Comparison of ENCODE assay signal across 8 cellular contexts in the genomic region with DNA sequence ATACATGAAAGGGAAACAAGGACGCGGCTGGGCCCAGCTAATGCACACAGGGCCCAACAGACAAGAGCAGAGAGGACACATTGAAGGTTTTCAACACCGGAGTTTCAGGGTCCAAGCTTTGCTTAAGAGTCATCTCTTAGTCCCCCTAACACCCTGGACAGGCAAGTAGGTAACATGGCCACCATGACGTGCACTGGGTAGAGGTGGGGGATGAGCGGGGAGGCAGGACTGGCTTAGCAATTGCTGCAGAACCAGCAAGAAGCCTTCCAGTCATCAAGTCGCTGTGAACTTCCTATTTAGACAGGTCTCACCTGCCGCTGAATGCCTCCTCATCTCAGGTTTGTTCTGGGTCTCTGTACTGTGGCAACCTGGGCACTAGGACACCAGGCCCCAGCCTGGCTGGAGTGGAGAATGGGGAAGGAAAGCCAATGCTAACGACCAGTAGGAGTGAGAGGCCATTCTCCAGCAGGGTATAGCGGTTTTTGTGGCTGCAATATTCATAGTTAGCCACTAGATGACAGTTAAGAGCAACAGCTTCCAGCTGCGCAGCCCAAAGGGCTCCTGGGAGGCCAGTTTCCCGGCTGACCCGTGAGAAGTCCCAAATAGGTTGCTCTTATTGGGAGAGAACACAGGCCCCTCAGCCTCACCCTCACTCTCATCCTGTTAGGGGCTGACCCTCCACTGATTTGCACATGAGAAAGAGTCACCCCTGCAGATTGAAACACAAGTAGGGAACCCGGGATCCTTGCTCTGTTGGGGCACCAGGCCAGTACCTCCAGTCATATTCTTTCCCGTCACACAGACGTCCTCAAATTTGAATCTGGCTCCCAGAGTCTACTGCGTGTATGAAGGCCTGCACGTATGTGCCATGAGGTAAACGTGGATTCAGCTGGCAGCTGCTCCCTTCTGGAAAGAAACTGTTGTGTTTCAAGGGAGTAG. TPM values are rescaled to one million over a fixed set of nuclear protein-coding genes. Genes with fewer than 3 reads are reported as not detected.
DNase-seq lines count a peak whose midpoint lies in the region; FAIRE-seq and TF ChIP-seq lines count a peak whose summit lies in the region.

No MANE protein-coding gene starts in this region.

- H3K4me1 Mint-ChIP-seq in HFFc6 (ENCODE audit: low read depth) (peaks cover 55% of the 10 kb centered on the region), type B pancreatic cell (ENCODE audit: unreplicated experiment) (peaks cover 40% of the 10 kb centered on the region)

- no peak overlapping the region for H3K23ac ChIP-seq in H1 (ENCODE audit: insufficient read length)
- no peak overlapping the region for H3K23ac ChIP-seq in mesendoderm (ENCODE audit: low read length)

- H3K9ac ChIP-seq in H1 (replicated peaks in 1 of 4; ENCODE audit: extremely low read depth in 1 of 4, low read depth in 3 of 4, low read length in 3 of 4) (no peak overlapping the region), mesendoderm (ENCODE audit: low read length) (no peak overlapping the region)

- H3K79me1 ChIP-seq in H1 (ENCODE audit: low read depth, low read length) (no peaks in the 10 kb centered on the region), mesendoderm (ENCODE audit: low read length) (no peaks in the 10 kb centered on the region)

- H3K56ac ChIP-seq in H1 (replicated peaks; ENCODE audit: insufficient read length, low read depth, low read length) (no peak overlapping the region), mesendoderm (ENCODE audit: low read length) (peak overlapping the region; percentile 40)

- peak overlapping the region; percentile 100 for H2AFZ ChIP-seq in H1 (ENCODE audit: low read length)

- 69% methylated on average over 18 of the region's 18 CpGs; no CpG with 5 or more reads in 1 of the 2 experiments for WGBS in H1 (ENCODE audit: extremely low coverage in 1 of 2, insufficient coverage in 1 of 2, insufficient read length in 1 of 2, insufficient replicate concordance in 2 of 2, low coverage in 1 of 2, low lambda C conversion rate in 2 of 2, missing lambda C conversion rate in 1 of 2), 2 experiments
- WGBS in mesendoderm (ENCODE audit: extremely low coverage, insufficient coverage, low lambda C conversion rate): no CpG with 5 or more reads among the region's 18 CpGs

- H2AK5ac ChIP-seq in H1 (ENCODE audit: low read depth, low read length) (no peak overlapping the region), mesendoderm (ENCODE audit: low read length) (no peak overlapping the region)

- H3K14ac ChIP-seq in H1 (ENCODE audit: insufficient read length): no peak overlapping the region

- H3K79me2 ChIP-seq in H1 (ENCODE audit: control insufficient read depth in 1 of 2, insufficient read depth in 2 of 2, low read length in 2 of 2) (no peaks in the 10 kb centered on the region), mesendoderm (ENCODE audit: control insufficient read depth, insufficient read depth, low read length) (no peaks in the 10 kb centered on the region)

- TF ChIP-seq EP300 in H1 (IDR thresholded peaks at IDR 0.05; ENCODE audit: borderline replicate concordance in 1 of 2, low read depth in 2 of 2, low read length in 2 of 2): no peak

- no peak for TF ChIP-seq POLR2A in H1 (IDR thresholded peaks at IDR 0.05; ENCODE audit: control extremely low read depth in 1 of 2, low read depth in 2 of 2, low read length in 2 of 2)

- H3K27ac ChIP-seq in H1 (ENCODE audit: low read depth, low read length) (no peak overlapping the region), mesendoderm (ENCODE audit: low read depth, low read length) (no peak overlapping the region)

- H3K4me3 Mint-ChIP-seq in HFFc6: no peak overlapping the region
- peak overlapping the region; percentile 69 for H3K4me3 Mint-ChIP-seq in type B pancreatic cell

- H4K5ac ChIP-seq in H1 (ENCODE audit: insufficient read length, low read depth, low read length) (no peak overlapping the region), mesendoderm (ENCODE audit: low read length) (no peak overlapping the region)

- no peaks in the 10 kb centered on the region for H3K4me1 ChIP-seq in H1 (replicated peaks in 1 of 4; ENCODE audit: control insufficient read depth in 3 of 4, insufficient read depth in 4 of 4, low read length in 3 of 4)
- H3K4me1 ChIP-seq in mesendoderm (ENCODE audit: control insufficient read depth, low read depth, low read length): no peaks in the 10 kb centered on the region

- H2BK15ac ChIP-seq in H1 (ENCODE audit: low read length): 0 out of 2 replicates have a peak overlapping the region, but pooled peaks have one; percentile 4
- no peak overlapping the region for H2BK15ac ChIP-seq in mesendoderm (replicated peaks; ENCODE audit: low read depth)

- H3K23me2 ChIP-seq in H1 (ENCODE audit: low read depth, low read length): no peaks in the 10 kb centered on the region

- POLR2A ChIA-PET in H1 (lab: Charles Lee; ENCODE audit: partially characterized antibody): interaction anchor here (1.4 to 1.5 kb wide), 2 partner anchors 11 to 82 kb away, joined by 4 read pairs; no protein-coding TSS in a partner anchor

- H3K27ac Mint-ChIP-seq in HFFc6: 0 out of 2 replicates have a peak overlapping the region, but pooled peaks have one; percentile 4
- H3K27ac Mint-ChIP-seq in type B pancreatic cell: peak overlapping the region; percentile 94

- no peak overlapping the region for H3K4me2 ChIP-seq in H1 (ENCODE audit: insufficient read depth in 1 of 2, low read depth in 2 of 2, low read length in 2 of 2)
- H3K4me2 ChIP-seq in mesendoderm (ENCODE audit: low read length): no peak overlapping the region

- H4K8ac ChIP-seq in H1 (ENCODE audit: extremely low read depth, insufficient read depth, low read length) (peak overlapping the region; percentile 86; the same call in 1 of the 2 replicates), mesendoderm (ENCODE audit: low read depth, low read length) (peak overlapping the region; percentile 43)

- H2BK12ac ChIP-seq in H1 (ENCODE audit: low read depth, low read length): 0 out of 2 replicates have a peak overlapping the region, but pooled peaks have one; percentile 40

- H3K27me3 ChIP-seq in H1 (replicated peaks in 1 of 4; ENCODE audit: control insufficient read depth in 3 of 4, extremely low read depth in 1 of 4, insufficient read depth in 3 of 4, low read length in 3 of 4) (peaks cover 0 to 2% (median 0%) of the 10 kb centered on the region in 4 experiments; a peak in 1 of 7 replicates), mesendoderm (ENCODE audit: insufficient read depth, low read length, poor library complexity) (no peaks in the 10 kb centered on the region)

- TF ChIP-seq CTCF in AG09309 (IDR thresholded peaks at IDR 0.05; ENCODE audit: control insufficient read depth, insufficient read depth, low read depth, low read length, missing control alignments) (peak; percentile 90), GM12872 (IDR thresholded peaks at IDR 0.05; ENCODE audit: insufficient read depth, low read depth, low read length) (peak; percentile 97), HFFc6 (IDR thresholded peaks at IDR 0.05) (peak; percentile 91), H1 (IDR thresholded peaks at IDR 0.05; ENCODE audit: control extremely low read depth in 1 of 3, insufficient read depth in 1 of 3, low read depth in 1 of 3, low read length in 3 of 3) (peak; percentile 60 to 90 (median 87)), type B pancreatic cell (conservative IDR thresholded peaks at IDR 0.05) (peak; percentile 82)

- H3K4ac ChIP-seq in H1 (replicated peaks; ENCODE audit: insufficient read length, low read depth, low read length) (no peak overlapping the region), mesendoderm (ENCODE audit: low read depth, low read length) (no peak overlapping the region)

- H2BK5ac ChIP-seq in H1 (ENCODE audit: low read depth, low read length): no peak overlapping the region
- H2BK5ac ChIP-seq in mesendoderm (ENCODE audit: low read length): no peak overlapping the region

- no peak overlapping the region for H2BK120ac ChIP-seq in H1 (replicated peaks; ENCODE audit: low read depth, low read length)
- H2BK120ac ChIP-seq in mesendoderm (ENCODE audit: low read depth, low read length): no peak overlapping the region

- H3K27me3 Mint-ChIP-seq in HFFc6 (ENCODE audit: insufficient read depth) (peaks cover 3% of the 10 kb centered on the region), type B pancreatic cell (no peaks in the 10 kb centered on the region)

- H3K4me3 ChIP-seq in AG09309 (ENCODE audit: control insufficient read depth, low read depth, low read length): no peak overlapping the region
- no peak overlapping the region for H3K4me3 ChIP-seq in H1 (ENCODE audit: extremely low read depth in 1 of 4, insufficient read depth in 2 of 4, low read depth in 3 of 4, low read length in 4 of 4)
- H3K4me3 ChIP-seq in mesendoderm (ENCODE audit: low read length): no peak overlapping the region

- DNase-seq in AG09309 (ENCODE audit: low read depth) (no peak), HFFc6 (peak; percentile 70), NCI-H1092 treated with DMSO at 0.1 percent for 48 hours (lab: John Stamatoyannopoulos, UW) (peak; percentile 42), UCSD-AML1 (lab: John Stamatoyannopoulos, UW; ENCODE audit: unreplicated experiment) (peak; percentile 66), H1 (ENCODE audit: low read depth in 1 of 2, low spot score in 2 of 2) (peak; percentile 36 to 70), mesendoderm (peak; percentile 85), type B pancreatic cell (ENCODE audit: extremely low spot score, unreplicated experiment) (peak; percentile 69)

- peak; percentile 80 to 84 for TF ChIP-seq RAD21 in H1 (IDR thresholded peaks at IDR 0.05 in 1 of 2, conservative IDR thresholded peaks at IDR 0.05 in 1 of 2; ENCODE audit: low read depth in 2 of 2, low read length in 2 of 2)

- FAIRE-seq in H1 (lab: Jason Lieb, UNC): no peak

- H3K9me3 Mint-ChIP-seq in HFFc6: no peaks in the 10 kb centered on the region
- no peaks in the 10 kb centered on the region for H3K9me3 Mint-ChIP-seq in type B pancreatic cell

- no peaks in the 10 kb centered on the region for H4K20me1 ChIP-seq in H1 (replicated peaks in 1 of 2; ENCODE audit: control insufficient read depth in 1 of 2, insufficient read depth in 2 of 2, low read length in 2 of 2)

- H2BK20ac ChIP-seq in H1 (ENCODE audit: low read length): no peak overlapping the region

- H3K9me3 ChIP-seq in H1 (ENCODE audit: insufficient read depth in 2 of 2, low read depth in 1 of 2, low read length in 1 of 2): no peaks in the 10 kb centered on the region

- H3K18ac ChIP-seq in H1 (ENCODE audit: extremely low read depth, low read length) (no peak overlapping the region), mesendoderm (ENCODE audit: low read length) (no peak overlapping the region)

- H4K91ac ChIP-seq in H1 (replicated peaks; ENCODE audit: insufficient read length, low read length): peak overlapping the region; percentile 30

- no peaks in the 10 kb centered on the region for H3K36me3 ChIP-seq in H1 (ENCODE audit: control insufficient read depth in 2 of 4, insufficient read depth in 4 of 4, low read length in 3 of 4)
- no peaks in the 10 kb centered on the region for H3K36me3 ChIP-seq in mesendoderm (ENCODE audit: control insufficient read depth, insufficient read depth, low read length)

- CTCF ChIA-PET in H1 (lab: Charles Lee; ENCODE audit: partially characterized antibody): interaction anchor here (0.7 to 5.2 kb wide), 25 partner anchors 8 to 438 kb away, joined by 3 to 39 read pairs (median 3); no protein-coding TSS in a partner anchor

- H3K36me3 Mint-ChIP-seq in HFFc6 (ENCODE audit: low read depth): no peaks in the 10 kb centered on the region
- no peaks in the 10 kb centered on the region for H3K36me3 Mint-ChIP-seq in type B pancreatic cell

RNA-seq across cellular contexts. Expression of gene PIGC, which starts 6.0 kb away (rescaled TPM):
- total RNA-seq in HFFc6 (2021; fragmentation: NEBNext Ultra II Directional; extraction: Animal tissue kit (Norgen Biotek cat#: 25700)): 10 to 100 TPM; 14.2 to 17.1 (median 15.3) TPM
- 20.8 and 21.0 TPM in 2 replicates for total RNA-seq in H1 (2021; fragmentation: NEBNext Ultra II Directional; extraction: Animal tissue kit (Norgen Biotek cat#: 25700))
- 23.8 and 39.3 TPM in 2 replicates for polyA plus RNA-seq in H1 (2011; rRNA removed)
- polyA plus RNA-seq in H1 (2011; cell fraction: cytosol; rRNA removed): 26.5 TPM
- 15.0 TPM for polyA plus RNA-seq in H1 (2011; cell fraction: nucleus; rRNA removed)
- polyA plus RNA-seq in H1 (2012, experiment 1 of 2): 21.4 to 26.1 TPM (median 23.1 TPM) in 4 replicates
- 7.5 TPM for polyA plus RNA-seq in H1 (2012, experiment 2 of 2)
- polyA plus RNA-seq in H1 (2013, experiment 1 of 2): 19.5 TPM
- 21.1 TPM for polyA plus RNA-seq in H1 (2013, experiment 2 of 2)
- 31.3 and 34.3 TPM in 2 replicates for polyA minus RNA-seq in H1 (2011; rRNA and poly(A)+ RNA removed)
- polyA minus RNA-seq in H1 (2011; cell fraction: cytosol; rRNA and poly(A)+ RNA removed): 12.0 TPM
- polyA minus RNA-seq in H1 (2011; cell fraction: nucleus; rRNA and poly(A)+ RNA removed): 19.6 TPM
- polyA plus RNA-seq in mesendoderm (2013, experiment 1 of 2): 16.2 TPM
- polyA plus RNA-seq in mesendoderm (2013, experiment 2 of 2): 15.7 TPM
- total RNA-seq in type B pancreatic cell (ENCODE audit: low replicate concordance): 36.0 and 37.3 TPM in 2 replicates

RNA-seq across cellular contexts. Expression of gene C1orf105, which starts 29.4 kb away (rescaled TPM):
- total RNA-seq in HFFc6 (2021; fragmentation: NEBNext Ultra II Directional; extraction: Animal tissue kit (Norgen Biotek cat#: 25700)): not detected
- total RNA-seq in H1 (2021; fragmentation: NEBNext Ultra II Directional; extraction: Animal tissue kit (Norgen Biotek cat#: 25700)): not detected in 2 replicates
- polyA plus RNA-seq in H1 (2011; rRNA removed): not detected in 2 replicates
- polyA plus RNA-seq in H1 (2011; cell fraction: cytosol; rRNA removed): not detected
- polyA plus RNA-seq in H1 (2011; cell fraction: nucleus; rRNA removed): not detected
- not detected in 4 replicates for polyA plus RNA-seq in H1 (2012, experiment 1 of 2)
- polyA plus RNA-seq in H1 (2012, experiment 2 of 2): not detected
- polyA plus RNA-seq in H1 (2013, experiment 1 of 2): not detected
- not detected for polyA plus RNA-seq in H1 (2013, experiment 2 of 2)
- not detected in 2 replicates for polyA minus RNA-seq in H1 (2011; rRNA and poly(A)+ RNA removed)
- polyA minus RNA-seq in H1 (2011; cell fraction: cytosol; rRNA and poly(A)+ RNA removed): not detected
- polyA minus RNA-seq in H1 (2011; cell fraction: nucleus; rRNA and poly(A)+ RNA removed): not detected
- polyA plus RNA-seq in mesendoderm (2013, experiment 1 of 2): not detected
- polyA plus RNA-seq in mesendoderm (2013, experiment 2 of 2): not detected
- total RNA-seq in type B pancreatic cell (ENCODE audit: low replicate concordance): 2.3 TPM in 1 of 2 replicates, not detected in the other
